Comparison of ENCODE assay signal across 12 cellular contexts in genomic region chr13:91576590-91576989, GRCh38.
DNase-seq lines count a peak whose midpoint lies in the region; ATAC-seq and TF ChIP-seq lines count a peak whose summit lies in the region.
"Had no signal": no experiment of that assay in that cellular context is flagged by ENCODE, and none has a peak within 500 bp of the region (broad histone marks: within the 10 kb centered on the region; RNA-seq: fewer than 3 reads in every experiment).

No MANE protein-coding gene starts in this region.

- no peak overlapping the region for H3K4me3 ChIP-seq in epithelial cell of proximal tubule (ENCODE audit: low read depth, low read length)
- H3K4me3 ChIP-seq in adrenal gland, result no peak overlapping the region

- TF ChIP-seq POLR2A in adrenal gland (IDR thresholded peaks at IDR 0.05), result no peak

- no peaks in the 10 kb centered on the region for H3K36me3 ChIP-seq in adrenal gland (replicated peaks in 1 of 2)
- H3K36me3 ChIP-seq: neutrophil had no signal

- DNase-seq in ACHN (peak; percentile 4), NCI-H69 (lab: John Stamatoyannopoulos, UW) (peak; percentile 15), epithelial cell of proximal tubule (ENCODE audit: low read depth) (no peak), SK-N-DZ (ENCODE audit: low spot score) (no peak), putamen (ENCODE audit: low spot score) (no peak), adrenal gland (no peak)
- DNase-seq: immature natural killer cell, NCI-H146, substantia nigra had no signal

- no peaks in the 10 kb centered on the region for H3K4me1 ChIP-seq in adrenal gland (replicated peaks in 1 of 2)

- in situ Hi-C loops in ACHN (cut with HindIII; ENCODE audit: low pct_ligation_motif_present, low pct_unique_long_range_greater_than_20kb, low sequenced_read_pairs), result no loop called here

- intact Hi-C loops in adrenal gland (cut with DNase I), result no loop called here

- ATAC-seq in GM19395 (IDR thresholded peaks at IDR 0.05; ENCODE audit: unreplicated experiment), result no peak

- WGBS in adrenal gland, 4 donors, result 53 to 92% (median 81%) methylated on average over 2 of the region's 2 CpGs

- H3K9me3 ChIP-seq in adrenal gland (replicated peaks in 1 of 3), result no peaks in the 10 kb centered on the region
- H3K9me3 ChIP-seq: neutrophil had no signal

- TF ChIP-seq CTCF in GM12874 (IDR thresholded peaks at IDR 0.05; ENCODE audit: insufficient read depth, low read depth, low read length) (peak; percentile 52), epithelial cell of proximal tubule (conservative IDR thresholded peaks at IDR 0.05; ENCODE audit: low read depth, low read length) (peak; percentile 40), adrenal gland (IDR thresholded peaks at IDR 0.05) (no peak)

- H3K27ac ChIP-seq in adrenal gland, result no peak overlapping the region
- H3K27ac ChIP-seq: neutrophil had no signal

- no peaks in the 10 kb centered on the region for H3K27me3 ChIP-seq in adrenal gland
- H3K27me3 ChIP-seq: neutrophil had no signal

Comparison
In these comparisons a context has a peak if more than half of its experiments do, and no peak if none do; other contexts are left out.
1. DNase-seq: peak in ACHN (single experiment) and NCI-H69 (single experiment); none in epithelial cell of proximal tubule (single experiment), SK-N-DZ (single experiment), putamen (single experiment) and adrenal gland (0 of 7).
2. CTCF ChIP-seq: peak in GM12874 (single experiment) and epithelial cell of proximal tubule (single experiment); none in adrenal gland (0 of 6).